ENCODE assay signal across 1 cellular context in genomic region chr5:149380466-149381121, GRCh38.
A peak's percentile ranks its signal among the peaks of the same experiment; 100 is the strongest.
TF ChIP-seq lines count a peak whose summit lies in the region.

No MANE protein-coding gene starts in this region.

TF ChIP-seq in HepG2, 621 proteins besides CTCF, POLR2A, EP300 and RAD21 (continued from another document and continues in another):
- TF ChIP-seq ZNF432 (CRISPR knock-in tag; IDR thresholded peaks at IDR 0.05; ENCODE audit: borderline replicate concordance) (no peak), HBP1 (CRISPR knock-in tag; IDR thresholded peaks at IDR 0.05; ENCODE audit: low read depth) (no peak), HMG20A (CRISPR knock-in tag; IDR thresholded peaks at IDR 0.05; ENCODE audit: borderline replicate concordance) (no peak; the same call in 1 of the 2 replicates), FLYWCH1 (CRISPR knock-in tag; IDR thresholded peaks at IDR 0.05) (no peak), IRF9 (CRISPR knock-in tag; IDR thresholded peaks at IDR 0.05; ENCODE audit: borderline replicate concordance) (no peak), ZNF616 (CRISPR knock-in tag; IDR thresholded peaks at IDR 0.05; ENCODE audit: low read depth) (no peak), ZNF678 (CRISPR knock-in tag; IDR thresholded peaks at IDR 0.05) (no peak), TSC22D2 (CRISPR knock-in tag; IDR thresholded peaks at IDR 0.05; ENCODE audit: borderline replicate concordance) (no peak), TRAFD1 (CRISPR knock-in tag; IDR thresholded peaks at IDR 0.05; ENCODE audit: borderline replicate concordance) (no peak), DRAP1 (CRISPR knock-in tag; IDR thresholded peaks at IDR 0.05) (peak; percentile 77), MZF1 (CRISPR knock-in tag; IDR thresholded peaks at IDR 0.05; ENCODE audit: borderline replicate concordance) (no peak), ZNF335 (CRISPR knock-in tag; IDR thresholded peaks at IDR 0.05) (no peak), ZNF746 (CRISPR knock-in tag; IDR thresholded peaks at IDR 0.05) (no peak), FOSL2 (CRISPR knock-in tag; IDR thresholded peaks at IDR 0.05) (peak; percentile 63), HMG20B (CRISPR knock-in tag; conservative IDR thresholded peaks at IDR 0.05) (no peak), ZSCAN12 (CRISPR knock-in tag; IDR thresholded peaks at IDR 0.05) (no peak), NFRKB (IDR thresholded peaks at IDR 0.05) (no peak), REL (CRISPR knock-in tag; conservative IDR thresholded peaks at IDR 0.05) (no peak), ZMYM4 (CRISPR knock-in tag; IDR thresholded peaks at IDR 0.05) (peak; percentile 30), REPIN1 (CRISPR knock-in tag; IDR thresholded peaks at IDR 0.05; ENCODE audit: borderline replicate concordance, low read depth) (peak; percentile 45; the same call in 1 of the 2 replicates), ZNF10 (CRISPR knock-in tag; IDR thresholded peaks at IDR 0.05; ENCODE audit: borderline replicate concordance, low read depth) (no peak), ZNF124 (CRISPR knock-in tag; IDR thresholded peaks at IDR 0.05) (no peak), ZNF670 (CRISPR knock-in tag; IDR thresholded peaks at IDR 0.05; ENCODE audit: borderline replicate concordance) (no peak), ZNF225 (CRISPR knock-in tag; IDR thresholded peaks at IDR 0.05) (no peak), DNMT3B (CRISPR knock-in tag; conservative IDR thresholded peaks at IDR 0.05) (no peak), DDIT3 (CRISPR knock-in tag; IDR thresholded peaks at IDR 0.05) (no peak), FOXO1 (CRISPR knock-in tag; IDR thresholded peaks at IDR 0.05) (no peak), NFYB (CRISPR knock-in tag; IDR thresholded peaks at IDR 0.05) (peak; percentile 56), RBFOX2 (IDR thresholded peaks at IDR 0.05; ENCODE audit: low read depth, low read length) (no peak), BRD4 (CRISPR knock-in tag; IDR thresholded peaks at IDR 0.05) (peak; percentile 35; the same call in 1 of the 2 replicates), MIER2 (CRISPR knock-in tag; IDR thresholded peaks at IDR 0.05) (no peak), ZBTB7B (CRISPR knock-in tag; IDR thresholded peaks at IDR 0.05) (no peak), KLF11 (CRISPR knock-in tag; IDR thresholded peaks at IDR 0.05) (no peak), ZNF720 (CRISPR knock-in tag; IDR thresholded peaks at IDR 0.05) (no peak), ZNF101 (CRISPR knock-in tag; IDR thresholded peaks at IDR 0.05; ENCODE audit: borderline replicate concordance, low read depth) (no peak), ZNF552 (CRISPR knock-in tag; IDR thresholded peaks at IDR 0.05; ENCODE audit: borderline replicate concordance) (no peak), AHR (CRISPR knock-in tag; IDR thresholded peaks at IDR 0.05) (no peak)
- TF ChIP-seq, protein P1, sequence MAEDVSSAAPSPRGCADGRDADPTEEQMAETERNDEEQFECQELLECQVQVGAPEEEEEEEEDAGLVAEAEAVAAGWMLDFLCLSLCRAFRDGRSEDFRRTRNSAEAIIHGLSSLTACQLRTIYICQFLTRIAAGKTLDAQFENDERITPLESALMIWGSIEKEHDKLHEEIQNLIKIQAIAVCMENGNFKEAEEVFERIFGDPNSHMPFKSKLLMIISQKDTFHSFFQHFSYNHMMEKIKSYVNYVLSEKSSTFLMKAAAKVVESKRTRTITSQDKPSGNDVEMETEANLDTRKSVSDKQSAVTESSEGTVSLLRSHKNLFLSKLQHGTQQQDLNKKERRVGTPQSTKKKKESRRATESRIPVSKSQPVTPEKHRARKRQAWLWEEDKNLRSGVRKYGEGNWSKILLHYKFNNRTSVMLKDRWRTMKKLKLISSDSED (CRISPR knock-in tag; IDR thresholded peaks at IDR 0.05) = no peak
- TF ChIP-seq, protein P2, sequence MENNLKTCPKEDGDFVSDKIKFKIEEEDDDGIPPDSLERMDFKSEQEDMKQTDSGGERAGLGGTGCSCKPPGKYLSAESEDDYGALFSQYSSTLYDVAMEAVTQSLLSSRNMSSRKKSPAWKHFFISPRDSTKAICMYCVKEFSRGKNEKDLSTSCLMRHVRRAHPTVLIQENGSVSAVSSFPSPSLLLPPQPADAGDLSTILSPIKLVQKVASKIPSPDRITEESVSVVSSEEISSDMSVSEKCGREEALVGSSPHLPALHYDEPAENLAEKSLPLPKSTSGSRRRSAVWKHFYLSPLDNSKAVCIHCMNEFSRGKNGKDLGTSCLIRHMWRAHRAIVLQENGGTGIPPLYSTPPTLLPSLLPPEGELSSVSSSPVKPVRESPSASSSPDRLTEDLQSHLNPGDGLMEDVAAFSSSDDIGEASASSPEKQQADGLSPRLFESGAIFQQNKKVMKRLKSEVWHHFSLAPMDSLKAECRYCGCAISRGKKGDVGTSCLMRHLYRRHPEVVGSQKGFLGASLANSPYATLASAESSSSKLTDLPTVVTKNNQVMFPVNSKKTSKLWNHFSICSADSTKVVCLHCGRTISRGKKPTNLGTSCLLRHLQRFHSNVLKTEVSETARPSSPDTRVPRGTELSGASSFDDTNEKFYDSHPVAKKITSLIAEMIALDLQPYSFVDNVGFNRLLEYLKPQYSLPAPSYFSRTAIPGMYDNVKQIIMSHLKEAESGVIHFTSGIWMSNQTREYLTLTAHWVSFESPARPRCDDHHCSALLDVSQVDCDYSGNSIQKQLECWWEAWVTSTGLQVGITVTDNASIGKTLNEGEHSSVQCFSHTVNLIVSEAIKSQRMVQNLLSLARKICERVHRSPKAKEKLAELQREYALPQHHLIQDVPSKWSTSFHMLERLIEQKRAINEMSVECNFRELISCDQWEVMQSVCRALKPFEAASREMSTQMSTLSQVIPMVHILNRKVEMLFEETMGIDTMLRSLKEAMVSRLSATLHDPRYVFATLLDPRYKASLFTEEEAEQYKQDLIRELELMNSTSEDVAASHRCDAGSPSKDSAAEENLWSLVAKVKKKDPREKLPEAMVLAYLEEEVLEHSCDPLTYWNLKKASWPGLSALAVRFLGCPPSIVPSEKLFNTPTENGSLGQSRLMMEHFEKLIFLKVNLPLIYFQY (CRISPR knock-in tag; IDR thresholded peaks at IDR 0.05; ENCODE audit: borderline replicate concordance) = no peak
- TF ChIP-seq, protein P3, sequence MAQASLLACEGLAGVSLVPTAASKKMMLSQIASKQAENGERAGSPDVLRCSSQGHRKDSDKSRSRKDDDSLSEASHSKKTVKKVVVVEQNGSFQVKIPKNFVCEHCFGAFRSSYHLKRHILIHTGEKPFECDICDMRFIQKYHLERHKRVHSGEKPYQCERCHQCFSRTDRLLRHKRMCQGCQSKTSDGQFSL (CRISPR knock-in tag; IDR thresholded peaks at IDR 0.05) = no peak
- TF ChIP-seq, protein P4, sequence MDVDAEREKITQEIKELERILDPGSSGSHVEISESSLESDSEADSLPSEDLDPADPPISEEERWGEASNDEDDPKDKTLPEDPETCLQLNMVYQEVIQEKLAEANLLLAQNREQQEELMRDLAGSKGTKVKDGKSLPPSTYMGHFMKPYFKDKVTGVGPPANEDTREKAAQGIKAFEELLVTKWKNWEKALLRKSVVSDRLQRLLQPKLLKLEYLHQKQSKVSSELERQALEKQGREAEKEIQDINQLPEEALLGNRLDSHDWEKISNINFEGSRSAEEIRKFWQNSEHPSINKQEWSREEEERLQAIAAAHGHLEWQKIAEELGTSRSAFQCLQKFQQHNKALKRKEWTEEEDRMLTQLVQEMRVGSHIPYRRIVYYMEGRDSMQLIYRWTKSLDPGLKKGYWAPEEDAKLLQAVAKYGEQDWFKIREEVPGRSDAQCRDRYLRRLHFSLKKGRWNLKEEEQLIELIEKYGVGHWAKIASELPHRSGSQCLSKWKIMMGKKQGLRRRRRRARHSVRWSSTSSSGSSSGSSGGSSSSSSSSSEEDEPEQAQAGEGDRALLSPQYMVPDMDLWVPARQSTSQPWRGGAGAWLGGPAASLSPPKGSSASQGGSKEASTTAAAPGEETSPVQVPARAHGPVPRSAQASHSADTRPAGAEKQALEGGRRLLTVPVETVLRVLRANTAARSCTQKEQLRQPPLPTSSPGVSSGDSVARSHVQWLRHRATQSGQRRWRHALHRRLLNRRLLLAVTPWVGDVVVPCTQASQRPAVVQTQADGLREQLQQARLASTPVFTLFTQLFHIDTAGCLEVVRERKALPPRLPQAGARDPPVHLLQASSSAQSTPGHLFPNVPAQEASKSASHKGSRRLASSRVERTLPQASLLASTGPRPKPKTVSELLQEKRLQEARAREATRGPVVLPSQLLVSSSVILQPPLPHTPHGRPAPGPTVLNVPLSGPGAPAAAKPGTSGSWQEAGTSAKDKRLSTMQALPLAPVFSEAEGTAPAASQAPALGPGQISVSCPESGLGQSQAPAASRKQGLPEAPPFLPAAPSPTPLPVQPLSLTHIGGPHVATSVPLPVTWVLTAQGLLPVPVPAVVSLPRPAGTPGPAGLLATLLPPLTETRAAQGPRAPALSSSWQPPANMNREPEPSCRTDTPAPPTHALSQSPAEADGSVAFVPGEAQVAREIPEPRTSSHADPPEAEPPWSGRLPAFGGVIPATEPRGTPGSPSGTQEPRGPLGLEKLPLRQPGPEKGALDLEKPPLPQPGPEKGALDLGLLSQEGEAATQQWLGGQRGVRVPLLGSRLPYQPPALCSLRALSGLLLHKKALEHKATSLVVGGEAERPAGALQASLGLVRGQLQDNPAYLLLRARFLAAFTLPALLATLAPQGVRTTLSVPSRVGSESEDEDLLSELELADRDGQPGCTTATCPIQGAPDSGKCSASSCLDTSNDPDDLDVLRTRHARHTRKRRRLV (CRISPR knock-in tag; IDR thresholded peaks at IDR 0.05) = no peak
- TF ChIP-seq, protein P5, sequence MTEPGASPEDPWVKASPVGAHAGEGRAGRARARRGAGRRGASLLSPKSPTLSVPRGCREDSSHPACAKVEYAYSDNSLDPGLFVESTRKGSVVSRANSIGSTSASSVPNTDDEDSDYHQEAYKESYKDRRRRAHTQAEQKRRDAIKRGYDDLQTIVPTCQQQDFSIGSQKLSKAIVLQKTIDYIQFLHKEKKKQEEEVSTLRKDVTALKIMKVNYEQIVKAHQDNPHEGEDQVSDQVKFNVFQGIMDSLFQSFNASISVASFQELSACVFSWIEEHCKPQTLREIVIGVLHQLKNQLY (CRISPR knock-in tag; IDR thresholded peaks at IDR 0.05) = peak; percentile 89
- TF ChIP-seq, protein P6, sequence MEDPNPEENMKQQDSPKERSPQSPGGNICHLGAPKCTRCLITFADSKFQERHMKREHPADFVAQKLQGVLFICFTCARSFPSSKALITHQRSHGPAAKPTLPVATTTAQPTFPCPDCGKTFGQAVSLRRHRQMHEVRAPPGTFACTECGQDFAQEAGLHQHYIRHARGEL (CRISPR knock-in tag; IDR thresholded peaks at IDR 0.05) = no peak
- TF ChIP-seq, protein P7, sequence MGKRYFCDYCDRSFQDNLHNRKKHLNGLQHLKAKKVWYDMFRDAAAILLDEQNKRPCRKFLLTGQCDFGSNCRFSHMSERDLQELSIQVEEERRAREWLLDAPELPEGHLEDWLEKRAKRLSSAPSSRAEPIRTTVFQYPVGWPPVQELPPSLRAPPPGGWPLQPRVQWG (CRISPR knock-in tag; IDR thresholded peaks at IDR 0.05; ENCODE audit: borderline replicate concordance, low read depth) = no peak
- TF ChIP-seq, protein P8, sequence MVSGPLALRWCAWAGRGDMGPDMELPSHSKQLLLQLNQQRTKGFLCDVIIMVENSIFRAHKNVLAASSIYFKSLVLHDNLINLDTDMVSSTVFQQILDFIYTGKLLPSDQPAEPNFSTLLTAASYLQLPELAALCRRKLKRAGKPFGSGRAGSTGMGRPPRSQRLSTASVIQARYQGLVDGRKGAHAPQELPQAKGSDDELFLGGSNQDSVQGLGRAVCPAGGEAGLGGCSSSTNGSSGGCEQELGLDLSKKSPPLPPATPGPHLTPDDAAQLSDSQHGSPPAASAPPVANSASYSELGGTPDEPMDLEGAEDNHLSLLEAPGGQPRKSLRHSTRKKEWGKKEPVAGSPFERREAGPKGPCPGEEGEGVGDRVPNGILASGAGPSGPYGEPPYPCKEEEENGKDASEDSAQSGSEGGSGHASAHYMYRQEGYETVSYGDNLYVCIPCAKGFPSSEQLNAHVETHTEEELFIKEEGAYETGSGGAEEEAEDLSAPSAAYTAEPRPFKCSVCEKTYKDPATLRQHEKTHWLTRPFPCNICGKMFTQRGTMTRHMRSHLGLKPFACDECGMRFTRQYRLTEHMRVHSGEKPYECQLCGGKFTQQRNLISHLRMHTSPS (CRISPR knock-in tag; IDR thresholded peaks at IDR 0.05; ENCODE audit: low read depth) = 0 out of 2 replicates have a peak, but pooled peaks have one; percentile 21
